Comparison of ENCODE assay signal across 12 cellular contexts in the genomic region with DNA sequence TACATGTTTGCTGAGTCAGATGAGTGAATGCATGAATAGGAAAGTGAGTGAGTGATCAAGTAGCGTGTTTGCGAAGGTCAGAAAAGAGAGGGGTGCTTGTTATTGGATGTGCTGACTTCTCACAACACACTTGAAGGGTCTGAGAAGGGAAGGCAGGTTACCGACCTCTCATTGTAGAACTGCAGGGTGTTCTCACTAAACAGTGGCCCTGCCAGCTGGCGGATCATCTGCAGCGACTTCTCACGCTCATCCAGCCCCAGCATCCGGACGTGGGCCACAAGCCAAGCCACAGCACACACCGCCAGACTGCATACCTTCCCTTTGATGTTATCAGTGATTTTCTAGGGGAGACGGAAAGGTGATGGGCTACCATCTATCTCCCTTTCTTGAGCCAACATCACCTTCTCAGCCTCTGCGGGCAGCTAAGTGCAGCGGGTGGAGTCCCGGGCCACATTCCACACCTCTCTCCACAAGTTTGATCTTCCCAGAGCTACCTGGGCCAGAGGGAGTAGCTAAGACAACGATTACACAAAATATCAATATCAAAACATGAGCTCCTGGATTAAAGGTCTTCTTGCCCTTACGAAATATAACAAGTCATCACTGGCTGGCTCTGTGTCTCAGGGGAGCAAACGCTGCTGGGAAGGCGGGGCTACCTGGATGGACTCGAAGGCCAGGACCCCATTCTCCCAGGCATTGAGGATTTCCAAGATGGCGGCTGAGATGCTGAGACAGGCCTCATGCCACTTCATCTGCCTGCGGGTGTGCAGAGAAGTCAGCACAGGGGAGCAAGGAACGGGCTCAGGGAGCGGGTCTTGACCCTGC. TPM values are rescaled to one million over a fixed set of nuclear protein-coding genes. Genes with fewer than 3 reads are reported as not detected.
DNase-seq lines count a peak whose midpoint lies in the region; TF ChIP-seq lines count a peak whose summit lies in the region.
"Had no signal": no experiment of that assay in that cellular context is flagged by ENCODE, and none has a peak within 500 bp of the region (broad histone marks: within the 10 kb centered on the region; RNA-seq: fewer than 3 reads in every experiment).

No MANE protein-coding gene starts in this region.

- H3F3A ChIP-seq in smooth muscle cell (ENCODE audit: low read depth): no peaks in the 10 kb centered on the region

- H3K4me1 ChIP-seq in right atrium auricular region: peaks cover 0 to 23% of the 10 kb centered on the region in 2 donors
- H3K4me1 ChIP-seq in smooth muscle cell (ENCODE audit: low read depth): no peaks in the 10 kb centered on the region
- no peaks in the 10 kb centered on the region for H3K4me1 ChIP-seq in A673 (ENCODE audit: insufficient read depth, low read length, poor library complexity, severe bottlenecking)

- POLR2A ChIA-PET in A673 (lab: Charles Lee; ENCODE audit: low non-redundant PET): no interaction called here

- H3K79me2 ChIP-seq in smooth muscle cell (ENCODE audit: low read depth): no peaks in the 10 kb centered on the region

- no peak overlapping the region for H3K4me3 ChIP-seq in fibroblast of mammary gland (ENCODE audit: control insufficient read depth, low read depth, low read length)
- no peak overlapping the region for H3K4me3 ChIP-seq in right atrium auricular region
- H3K4me3 ChIP-seq in smooth muscle cell: no peak overlapping the region
- no peak overlapping the region for H3K4me3 ChIP-seq in A673 (ENCODE audit: low read depth, low read length, poor library complexity, severe bottlenecking)
- H3K4me3 ChIP-seq: BLaER1 treated with 17β-estradiol and CSF1 and Interleukin-3, amounts not matched to agents 10 nM and 100 nM; K562 had no signal

- H3K27ac ChIP-seq in KOPT-K1 (ENCODE audit: low read depth, low read length, poor library complexity, severe bottlenecking): peak overlapping the region; percentile 25
- H3K27ac ChIP-seq in right atrium auricular region: no peak overlapping the region
- no peak overlapping the region for H3K27ac ChIP-seq in smooth muscle cell (ENCODE audit: low read depth)
- no peak overlapping the region for H3K27ac ChIP-seq in A673 (ENCODE audit: low read depth, low read length, poor library complexity, severe bottlenecking)

- peak; percentile 52 for DNase-seq in A172 (ENCODE audit: low spot score)
- peak; percentile 29 for DNase-seq in activated CD8-positive, alpha-beta memory T cell treated with anti-CD3 and anti-CD28 coated beads, Interleukin-2, amount 50 U/mL, for 4 hours
- peak; percentile 57 for DNase-seq in fibroblast of mammary gland (ENCODE audit: low read depth)
- DNase-seq in KG1 (lab: John Stamatoyannopoulos, UW): no peak
- DNase-seq in right atrium auricular region (ENCODE audit: low spot score): no peak
- no peak for DNase-seq in smooth muscle cell (lab: John Stamatoyannopoulos, UW; ENCODE audit: unreplicated experiment)
- no peak for DNase-seq in A673 (ENCODE audit: low spot score)

- peaks cover 98% of the 10 kb centered on the region for H3K36me3 ChIP-seq in KOPT-K1 (ENCODE audit: insufficient read depth, low read length)
- H3K36me3 ChIP-seq in right atrium auricular region: peaks cover 83% of the 10 kb centered on the region
- H3K36me3 ChIP-seq in smooth muscle cell (ENCODE audit: low read depth): peaks cover 9% of the 10 kb centered on the region
- no peaks in the 10 kb centered on the region for H3K36me3 ChIP-seq in A673 (ENCODE audit: insufficient read depth, low read length, poor library complexity, severe bottlenecking)

- H3K4me2 ChIP-seq in smooth muscle cell: no peak overlapping the region
- H3K4me2 ChIP-seq: BLaER1 treated with 17β-estradiol and CSF1 and Interleukin-3, amounts not matched to agents 10 nM and 100 nM had no signal

- H3K9ac ChIP-seq in smooth muscle cell (ENCODE audit: low read depth): no peak overlapping the region

- CTCF ChIA-PET in A673 (lab: Charles Lee): no interaction called here

- BruUV-seq in A673 (replicated peaks; lab: Mats Ljungman, UMichigan): no TSS peak

- intact Hi-C loops in A673 (cut with micrococcal nuclease; ENCODE audit: unreplicated experiment): no loop called here

- H4K20me1 ChIP-seq in smooth muscle cell (ENCODE audit: low read depth): no peaks in the 10 kb centered on the region

- TF ChIP-seq CTCF in fibroblast of mammary gland (conservative IDR thresholded peaks at IDR 0.05; ENCODE audit: control insufficient read depth, insufficient read depth, low read depth, low read length) (no peak), right atrium auricular region (IDR thresholded peaks at IDR 0.05) (no peak), smooth muscle cell (IDR thresholded peaks at IDR 0.05; ENCODE audit: borderline replicate concordance, insufficient read depth, poor library complexity, severe bottlenecking) (no peak), A673 (conservative IDR thresholded peaks at IDR 0.05; ENCODE audit: low read depth, low read length) (no peak)

- 97% methylated on average over 22 of the region's 22 CpGs for WGBS in smooth muscle cell (ENCODE audit: low lambda C conversion rate)

- no peak overlapping the region for H2AFZ ChIP-seq in smooth muscle cell (ENCODE audit: low read depth)

- no peaks in the 10 kb centered on the region for H3K27me3 ChIP-seq in right atrium auricular region
- no peaks in the 10 kb centered on the region for H3K27me3 ChIP-seq in smooth muscle cell (ENCODE audit: low read depth)
- no peaks in the 10 kb centered on the region for H3K27me3 ChIP-seq in A673 (replicated peaks; ENCODE audit: insufficient read depth, low read depth, low read length, poor library complexity)
- H3K27me3 ChIP-seq: BLaER1 treated with 17β-estradiol and CSF1 and Interleukin-3, amounts not matched to agents 10 nM and 100 nM had no signal

- H3K9me3 ChIP-seq in KOPT-K1 (ENCODE audit: insufficient read depth, low read length, poor library complexity, severe bottlenecking) (no peaks in the 10 kb centered on the region), right atrium auricular region (no peaks in the 10 kb centered on the region), smooth muscle cell (replicated peaks; ENCODE audit: low read depth) (no peaks in the 10 kb centered on the region), A673 (ENCODE audit: low read depth, low read length, poor library complexity, severe bottlenecking) (no peaks in the 10 kb centered on the region)
- H3K9me3 ChIP-seq: BLaER1 treated with 17β-estradiol and CSF1 and Interleukin-3, amounts not matched to agents 10 nM and 100 nM had no signal

RNA-seq across cellular contexts. Expression of gene CSF3, which starts 11.0 kb away (rescaled TPM):
- total RNA-seq in A172 (2014; rRNA removed; shearing (Covaris generic)): not detected in 2 replicates
- total RNA-seq in right atrium auricular region (1 to 10 TPM in 1 of 2 donors, not detected in 1; 1.3 TPM), smooth muscle cell (not detected in 2 replicates), A673 (2021) (not detected in 2 replicates)
- 0.80 TPM in 1 of 2 replicates, not detected in the other for polyA plus RNA-seq in smooth muscle cell
- total RNA-seq: K562; mononuclear cell; T-helper 1 cell treated with Interleukin-12 subunit alpha and Interleukin-12 subunit beta and Interleukin-4 antibody, amounts not matched to agents 30 ng/mL and 1 ng/mL, for 36 hours had no signal

RNA-seq across cellular contexts. Expression of gene MED24, which starts 28.0 kb away (rescaled TPM):
- total RNA-seq in A172 (2014; rRNA removed; shearing (Covaris generic)): 46.5 and 67.3 TPM in 2 replicates
- total RNA-seq in right atrium auricular region (10 to 100 TPM; 44.2 to 44.7 TPM), smooth muscle cell (68.2 and 76.9 TPM in 2 replicates), A673 (2021) (48.7 and 50.7 TPM in 2 replicates)
- polyA plus RNA-seq in smooth muscle cell: 74.9 and 77.2 TPM in 2 replicates

RNA-seq across cellular contexts. Expression of gene THRA, which starts 36.6 kb away (rescaled TPM):
- 14.5 and 17.8 TPM in 2 replicates for total RNA-seq in A172 (2014; rRNA removed; shearing (Covaris generic))
- total RNA-seq in right atrium auricular region (10 to 100 TPM; 60.3 to 69.0 TPM), smooth muscle cell (15.6 and 25.4 TPM in 2 replicates), A673 (2021) (14.5 and 18.7 TPM in 2 replicates)
- polyA plus RNA-seq in smooth muscle cell: 17.6 and 21.2 TPM in 2 replicates

RNA-seq across cellular contexts. Expression of gene PSMD3, which starts 45.6 kb away (rescaled TPM):
- total RNA-seq in A172 (2014; rRNA removed; shearing (Covaris generic)): 229 and 262 TPM in 2 replicates
- 10 to 100 TPM; 76.3 to 88.8 TPM for total RNA-seq in right atrium auricular region
- 58.0 and 83.8 TPM in 2 replicates for total RNA-seq in smooth muscle cell
- 110 and 115 TPM in 2 replicates for polyA plus RNA-seq in smooth muscle cell
- total RNA-seq in A673 (2021): 161 and 168 TPM in 2 replicates

Comparison
In these comparisons a context has a peak if more than half of its experiments do, and no peak if none do; other contexts are left out.
1. DNase-seq: peak in A172 (single experiment), activated CD8-positive, alpha-beta memory T cell treated with anti-CD3 and anti-CD28 coated beads, Interleukin-2, amount 50 U/mL, for 4 hours (single experiment) and fibroblast of mammary gland (single experiment); none in KG1 (single experiment), right atrium auricular region (single experiment), smooth muscle cell (single experiment) and A673 (single experiment).